In the genomic region with DNA sequence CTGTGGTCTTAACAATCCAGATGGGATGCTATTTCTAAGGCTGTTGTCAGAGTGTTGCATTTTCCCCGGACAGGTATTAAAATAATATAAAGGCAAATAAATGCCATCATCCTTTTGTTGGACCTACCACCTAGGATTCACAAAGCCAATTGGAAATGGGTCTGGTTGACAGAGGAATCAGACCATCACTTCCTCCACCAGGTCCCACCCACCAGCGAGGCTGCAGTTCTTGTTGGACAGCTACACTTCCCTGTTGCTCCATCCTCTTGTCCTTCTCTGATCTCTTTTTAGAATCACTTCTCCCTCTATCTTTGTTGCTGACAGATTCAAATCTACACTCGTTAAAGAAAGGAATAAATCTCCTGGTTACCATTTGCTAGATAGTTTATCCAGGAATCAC, we compare ENCODE assay signal across 9 cellular contexts. TPM values are rescaled to one million over a fixed set of nuclear protein-coding genes. Genes with fewer than 3 reads are reported as not detected.
DNase-seq lines count a peak whose midpoint lies in the region; ATAC-seq, FAIRE-seq and TF ChIP-seq lines count a peak whose summit lies in the region.
"Had no signal": no experiment of that assay in that cellular context is flagged by ENCODE, and none has a peak within 500 bp of the region (broad histone marks: within the 10 kb centered on the region; RNA-seq: fewer than 3 reads in every experiment).

No MANE protein-coding gene starts in this region.

- TF ChIP-seq CTCF in WERI-Rb-1 (IDR thresholded peaks at IDR 0.05; ENCODE audit: low read depth, low read length): no peak
- no peak for TF ChIP-seq CTCF in esophagus squamous epithelium (IDR thresholded peaks at IDR 0.05)
- TF ChIP-seq CTCF in pancreas (IDR thresholded peaks at IDR 0.05): no peak

- CTCF ChIA-PET in CD4-positive, alpha-beta memory T cell (lab: Charles Lee; ENCODE audit: partially characterized antibody): interaction anchor here (1.0 to 5.7 kb wide), 5 partner anchors 23 to 67 kb away, joined by 3 to 64 read pairs (median 9); partner anchors contain the start of gene XRCC5

- H3K4me1 Mint-ChIP-seq in CD4-positive, alpha-beta memory T cell: peaks cover 45 to 76% (median 59%) of the 10 kb centered on the region in 4 donors

- H3K4me3 ChIP-seq in CD4-positive, alpha-beta memory T cell (ENCODE audit: low read length in 2 of 2): peak overlapping the region in 1 of 2 donors; percentile 74
- H3K4me3 ChIP-seq in WERI-Rb-1 (ENCODE audit: low read depth, low read length) (peak overlapping the region; percentile 91), esophagus squamous epithelium (no peak overlapping the region), pancreas (no peak overlapping the region)

- intact Hi-C loops in CD4-positive, alpha-beta memory T cell (cut with micrococcal nuclease): loop anchor here (1.0 kb wide), 1 partner anchor 31 kb away; no protein-coding TSS in a partner anchor
- intact Hi-C loops in esophagus squamous epithelium (cut with DNase I) (no loop called here), pancreas (cut with DNase I) (no loop called here)

- H3K9me3 ChIP-seq in CD4-positive, alpha-beta memory T cell (ENCODE audit: control insufficient read depth in 1 of 2, low read length in 2 of 2): no peaks in the 10 kb centered on the region
- H3K9me3 ChIP-seq in WERI-Rb-1 (ENCODE audit: severe bottlenecking) (no peaks in the 10 kb centered on the region), esophagus squamous epithelium (no peaks in the 10 kb centered on the region), pancreas (no peaks in the 10 kb centered on the region)

- 53 to 68% methylated on average over 3 of the region's 3 CpGs for whole genome bisulfite sequencing in esophagus squamous epithelium, 2 donors
- 71 to 84% methylated on average over 3 of the region's 3 CpGs for WGBS in pancreas, 2 donors

- no peaks in the 10 kb centered on the region for H3K27me3 Mint-ChIP-seq in CD4-positive, alpha-beta memory T cell

- POLR2A ChIA-PET in CD4-positive, alpha-beta memory T cell (lab: Charles Lee; ENCODE audit: partially characterized antibody): interaction anchor here (0.7 to 5.6 kb wide), 6 partner anchors 11 to 58 kb away, joined by 3 to 61 read pairs (median 21); partner anchors contain the start of gene XRCC5

- no peaks in the 10 kb centered on the region for H3K27me3 ChIP-seq in CD4-positive, alpha-beta memory T cell (ENCODE audit: insufficient read depth, low read length)
- H3K27me3 ChIP-seq in WERI-Rb-1 (ENCODE audit: insufficient read depth, low read depth, severe bottlenecking) (no peaks in the 10 kb centered on the region), esophagus squamous epithelium (no peaks in the 10 kb centered on the region), pancreas (no peaks in the 10 kb centered on the region)

- no peak for TF ChIP-seq POLR2A in esophagus squamous epithelium (IDR thresholded peaks at IDR 0.05)

- DNase-seq in CD4-positive, alpha-beta memory T cell: no peak
- DNase-seq in HK-2 (ENCODE audit: unreplicated experiment) (peak; percentile 18), WERI-Rb-1 (peak; percentile 56), left kidney (ENCODE audit: low read depth, low spot score) (peak; percentile 74), NCI-H524 treated with DMSO at 0.1 percent for 48 hours (lab: John Stamatoyannopoulos, UW) (no peak), dermis blood vessel endothelial cell (no peak), esophagus squamous epithelium (lab: John Stamatoyannopoulos, UW) (no peak), pancreas (no peak)

- peak overlapping the region; percentile 78 to 98 (median 92) for H3K27ac Mint-ChIP-seq in CD4-positive, alpha-beta memory T cell

- no peak for ATAC-seq in pancreas

- H3K9me3 Mint-ChIP-seq in CD4-positive, alpha-beta memory T cell: no peaks in the 10 kb centered on the region

- H3K27ac ChIP-seq in CD4-positive, alpha-beta memory T cell (ENCODE audit: low read depth, low read length): peak overlapping the region; percentile 65
- H3K27ac ChIP-seq in WERI-Rb-1 (peak overlapping the region; percentile 90), esophagus squamous epithelium (no peak overlapping the region), pancreas (no peak overlapping the region)

- peaks cover 3 to 4% of the 10 kb centered on the region in 2 donors for H3K36me3 Mint-ChIP-seq in CD4-positive, alpha-beta memory T cell

- peaks cover 70% of the 10 kb centered on the region for H3K4me1 ChIP-seq in CD4-positive, alpha-beta memory T cell (ENCODE audit: insufficient read depth, low read length)
- H3K4me1 ChIP-seq in esophagus squamous epithelium (peaks cover 3 to 24% (median 12%) of the 10 kb centered on the region in 3 donors), pancreas (peaks cover 0 to 10% (median 6%) of the 10 kb centered on the region in 3 donors)

- peak overlapping the region; percentile 83 to 97 (median 94) for H3K4me3 Mint-ChIP-seq in CD4-positive, alpha-beta memory T cell

- H3K36me3 ChIP-seq in CD4-positive, alpha-beta memory T cell (ENCODE audit: insufficient read depth, low read length): no peaks in the 10 kb centered on the region
- no peaks in the 10 kb centered on the region for H3K36me3 ChIP-seq in WERI-Rb-1
- no peaks in the 10 kb centered on the region for H3K36me3 ChIP-seq in esophagus squamous epithelium
- H3K36me3 ChIP-seq in pancreas: no peaks in the 10 kb centered on the region

- no peak for FAIRE-seq in pancreas (lab: Jason Lieb, UNC)
- FAIRE-seq: TTC549 had no signal

RNA-seq across cellular contexts. Expression of gene TMEM169, which starts 1.1 kb away (rescaled TPM):
- total RNA-seq in CD4-positive, alpha-beta memory T cell: 1 to 10 TPM; 3.6 to 5.1 TPM
- 1 to 10 TPM; 2.0 to 2.4 TPM for polyA plus RNA-seq in CD4-positive, alpha-beta memory T cell
- 0.37 and 0.85 TPM in 2 replicates for total RNA-seq in dermis blood vessel endothelial cell
- under 1 TPM in 3 of 4 donors, not detected in 1; 0.09 to 0.29 (median 0.19) TPM for total RNA-seq in esophagus squamous epithelium
- under 1 TPM; 0.19 to 0.55 (median 0.44) TPM for total RNA-seq in pancreas
- under 1 TPM; 0.15 to 0.47 TPM for polyA plus RNA-seq in pancreas

RNA-seq across cellular contexts. Expression of gene PECR, which starts 1.2 kb away (rescaled TPM):
- total RNA-seq in CD4-positive, alpha-beta memory T cell: 10 to 100 TPM; 16.8 to 20.6 TPM
- polyA plus RNA-seq in CD4-positive, alpha-beta memory T cell: 10 to 100 TPM; 30.7 to 36.6 TPM
- total RNA-seq in dermis blood vessel endothelial cell: 10.2 and 18.9 TPM in 2 replicates
- total RNA-seq in esophagus squamous epithelium: 1 to 10 TPM; 1.5 to 6.8 (median 5.1) TPM
- 1 to 10 TPM; 3.8 to 7.5 (median 4.8) TPM for total RNA-seq in pancreas
- polyA plus RNA-seq in pancreas: 1 to 10 TPM; 4.7 to 6.8 TPM

RNA-seq across cellular contexts. Expression of gene XRCC5, which starts 26.3 kb away (rescaled TPM):
- total RNA-seq in CD4-positive, alpha-beta memory T cell: 100 to 1,000 TPM; 235 to 240 TPM
- polyA plus RNA-seq in CD4-positive, alpha-beta memory T cell: 100 to 1,000 TPM; 305 to 348 TPM
- total RNA-seq in dermis blood vessel endothelial cell: 272 and 383 TPM in 2 replicates
- 100 to 1,000 TPM in 3 of 4 donors, 10 to 100 TPM in 1; 87.3 to 202 (median 170) TPM for total RNA-seq in esophagus squamous epithelium
- 100 to 1,000 TPM in 3 of 6 donors, 10 to 100 TPM in 3; 63.5 to 117 (median 98.5) TPM for total RNA-seq in pancreas
- 10 to 100 TPM; 29.0 to 58.7 TPM for polyA plus RNA-seq in pancreas

Comparison
In these comparisons a context has a peak if more than half of its experiments do, and no peak if none do; other contexts are left out.
1. DNase-seq: peak in HK-2 (single experiment), WERI-Rb-1 (single experiment) and left kidney (single experiment); none in CD4-positive, alpha-beta memory T cell (0 of 5), NCI-H524 treated with DMSO at 0.1 percent for 48 hours (single experiment), dermis blood vessel endothelial cell (single experiment), esophagus squamous epithelium (single experiment) and pancreas (0 of 6).
2. H3K27ac ChIP-seq: peak in CD4-positive, alpha-beta memory T cell (single experiment) and WERI-Rb-1 (single experiment); none in esophagus squamous epithelium (0 of 4) and pancreas (0 of 4).